8 cellular contexts compared by ENCODE assay signal in genomic region chr3:197627772-197628523, GRCh38.
DNase-seq lines count a peak whose midpoint lies in the region; TF ChIP-seq lines count a peak whose summit lies in the region.
"Not testable (repeated sequence)": the region's sequence is repeated elsewhere in the genome, so short reads cannot be mapped to it uniquely, and the experiment has no call there.

No MANE protein-coding gene starts in this region.

- in situ Hi-C loops in GM13976 (cut with MboI; ENCODE audit: low sequenced_read_pairs, unreplicated experiment): not testable (repeated sequence)

- H3K27me3 Mint-ChIP-seq in type B pancreatic cell: not testable (repeated sequence)

- not testable (repeated sequence) for H3K36me3 Mint-ChIP-seq in type B pancreatic cell

- not testable (repeated sequence) for H3K9me3 Mint-ChIP-seq in type B pancreatic cell

- H3K27ac ChIP-seq in sigmoid colon: peak overlapping the region; percentile 80 to 92 (median 88)

- not testable (repeated sequence) for H3K4me1 Mint-ChIP-seq in type B pancreatic cell (ENCODE audit: unreplicated experiment)

- H3K4me3 Mint-ChIP-seq in type B pancreatic cell: peak overlapping the region; percentile 85

- not testable (repeated sequence) for TF ChIP-seq CTCF in GM13976 (IDR thresholded peaks at IDR 0.05; ENCODE audit: borderline replicate concordance, control extremely low read depth, extremely low read depth, insufficient read depth, missing control alignments); HFF-Myc (IDR thresholded peaks at IDR 0.05; ENCODE audit: low read depth, low read length, missing control alignments); type B pancreatic cell (conservative IDR thresholded peaks at IDR 0.05)
- peak in 1 of 4 experiments; percentile 12 for TF ChIP-seq CTCF in sigmoid colon (IDR thresholded peaks at IDR 0.05)

- not testable (repeated sequence) for TF ChIP-seq EP300 in sigmoid colon (IDR thresholded peaks at IDR 0.05)

- not testable (repeated sequence) for H3K27me3 ChIP-seq in sigmoid colon

- H3K4me1 ChIP-seq in sigmoid colon: not testable (repeated sequence)

- TF ChIP-seq POLR2A in sigmoid colon (IDR thresholded peaks at IDR 0.05): peak; percentile 51 to 76

- H3K9me3 ChIP-seq in sigmoid colon: not testable (repeated sequence)

- H3K36me3 ChIP-seq in sigmoid colon: not testable (repeated sequence)

- H3K27ac Mint-ChIP-seq in type B pancreatic cell: not testable (repeated sequence)

- DNase-seq in GM13976 (ENCODE audit: low spot score): peak; percentile 93
- DNase-seq in HFF-Myc (ENCODE audit: extremely low read depth, low read depth): peak; percentile 14
- peak; percentile 70 for DNase-seq in LoVo (ENCODE audit: low spot score)
- peak; percentile 71 to 77 for DNase-seq in activated CD8-positive, alpha-beta memory T cell treated with anti-CD3 and anti-CD28 coated beads for 4 hours (ENCODE audit: low read depth in 2 of 2)
- peak; percentile 81 for DNase-seq in dermis blood vessel endothelial cell
- peak; percentile 93 for DNase-seq in islet precursor cell
- DNase-seq in sigmoid colon: peak; percentile 94
- peak; percentile 98 for DNase-seq in type B pancreatic cell (ENCODE audit: extremely low spot score, unreplicated experiment)

- WGBS in sigmoid colon, 2 donors: 2 to 3% methylated on average over 73 of the region's 73 CpGs

- intact Hi-C loops in sigmoid colon (cut with DNase I): not testable (repeated sequence)

- H3K4me3 ChIP-seq in HFF-Myc (replicated peaks; ENCODE audit: low read depth, low read length) (peak overlapping the region; percentile 53), sigmoid colon (peak overlapping the region; percentile 64 to 89 (median 76))

Comparison
In these comparisons a context has a peak if more than half of its experiments do, and no peak if none do; other contexts are left out.
1. Peak in every context shown above with its lines: DNase-seq, H3K4me3 ChIP-seq and H3K27ac ChIP-seq.
2. DNase-seq: peak in every context shown above with its lines; median percentile 98 in type B pancreatic cell; 94 in sigmoid colon; 93 in GM13976; 93 in islet precursor cell; 81 in dermis blood vessel endothelial cell; 74 in activated CD8-positive, alpha-beta memory T cell treated with anti-CD3 and anti-CD28 coated beads for 4 hours; 70 in LoVo; 14 in HFF-Myc.